8 cellular contexts compared by ENCODE assay signal in the genomic region with DNA sequence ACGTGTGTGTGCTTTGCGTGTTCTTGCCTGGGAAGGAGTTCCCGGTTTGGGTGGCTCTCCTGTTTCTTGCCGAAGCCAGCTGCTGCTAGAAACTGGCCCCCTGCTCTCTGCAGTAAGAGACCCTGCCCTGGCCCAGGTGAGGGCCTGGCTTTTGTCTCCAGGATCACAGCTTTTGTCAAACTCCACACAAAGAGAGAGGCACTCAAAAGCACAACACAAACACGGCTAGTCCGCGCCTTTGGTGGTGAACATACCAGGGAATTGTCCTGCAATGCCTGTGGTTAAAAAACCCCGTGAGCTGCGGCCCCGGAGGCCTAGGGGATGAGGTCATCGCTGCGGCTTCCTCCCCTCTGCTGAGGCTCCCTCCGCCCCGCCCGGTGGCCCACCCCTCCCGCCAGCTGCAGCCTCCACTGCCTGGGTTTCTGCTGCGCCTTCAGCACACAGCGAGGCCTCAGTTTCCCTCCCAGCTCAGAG.
DNase-seq lines count a peak whose midpoint lies in the region; ATAC-seq and TF ChIP-seq lines count a peak whose summit lies in the region.

No MANE protein-coding gene starts in this region.

- no peaks in the 10 kb centered on the region for H3K9me3 ChIP-seq in right atrium auricular region

- peaks cover 0 to 25% of the 10 kb centered on the region in 2 donors for H3K4me1 ChIP-seq in right atrium auricular region

- no peak for ATAC-seq in GM18502 (IDR thresholded peaks at IDR 0.05; ENCODE audit: poor library complexity, unreplicated experiment)

- H3K27me3 ChIP-seq in right atrium auricular region: no peaks in the 10 kb centered on the region

- peak overlapping the region in 1 of 2 donors; percentile 34 for H3K4me3 ChIP-seq in right atrium auricular region

- no peak for TF ChIP-seq CTCF in right atrium auricular region (IDR thresholded peaks at IDR 0.05)

- H3K36me3 ChIP-seq in right atrium auricular region: no peaks in the 10 kb centered on the region

- peak overlapping the region; percentile 24 to 35 for H3K27ac ChIP-seq in right atrium auricular region

- DNase-seq in EL: peak; percentile 95
- DNase-seq in M059J (ENCODE audit: low read depth): peak; percentile 93
- DNase-seq in activated naive CD4-positive, alpha-beta T cell treated with anti-CD3 and anti-CD28 coated beads, Interleukin-2, amount 50 U/mL, for 16 hours: peak; percentile 12
- DNase-seq in right atrium auricular region (ENCODE audit: low spot score): peak; percentile 83
- DNase-seq in retina: peak; percentile 81
- no peak for DNase-seq in occipital lobe (lab: John Stamatoyannopoulos, UW)
- no peak for DNase-seq in NCI-H1105 treated with DMSO at 0.1 percent for 48 hours (lab: John Stamatoyannopoulos, UW)

Comparison
In these comparisons a context has a peak if more than half of its experiments do, and no peak if none do; other contexts are left out.
1. DNase-seq: peak in EL (single experiment), M059J (single experiment), activated naive CD4-positive, alpha-beta T cell treated with anti-CD3 and anti-CD28 coated beads, Interleukin-2, amount 50 U/mL, for 16 hours (single experiment), right atrium auricular region (single experiment) and retina (single experiment); none in occipital lobe (single experiment) and NCI-H1105 treated with DMSO at 0.1 percent for 48 hours (single experiment).